In the genomic region with DNA sequence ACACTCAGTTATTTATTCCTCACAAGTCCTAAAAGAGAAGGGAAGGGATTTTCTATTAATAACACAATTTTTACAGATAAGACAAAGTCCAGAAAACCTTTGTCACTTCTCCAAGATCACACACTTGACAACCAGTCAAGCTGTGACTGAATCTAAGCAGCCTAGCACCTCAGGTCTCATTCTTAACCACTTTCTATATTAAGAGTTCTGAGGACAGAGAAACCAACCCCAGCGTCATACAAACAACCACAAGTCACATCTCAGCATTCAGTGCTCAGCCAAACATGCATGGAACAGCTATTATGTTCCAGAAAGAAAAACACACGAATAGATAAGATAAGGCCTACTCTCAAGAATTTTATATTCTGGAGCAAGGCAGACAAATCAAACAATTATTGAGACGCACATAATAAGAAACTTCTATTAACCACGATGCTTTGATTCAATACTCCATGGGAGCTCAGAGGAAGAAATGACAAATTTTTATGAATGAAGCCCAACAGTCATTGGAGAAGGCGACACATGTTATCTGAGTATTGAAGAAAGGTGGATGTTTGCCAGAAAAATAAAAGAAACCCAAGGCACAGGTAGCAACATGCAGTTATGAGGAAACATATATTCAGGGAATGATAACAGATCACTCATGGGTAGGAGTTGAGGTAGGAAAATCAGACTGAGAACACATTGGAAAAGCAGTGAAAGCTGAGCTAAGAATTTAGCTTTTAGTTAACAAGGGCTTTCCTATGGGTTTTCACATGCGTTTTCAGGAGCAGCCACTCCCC, we compare ENCODE assay signal across 30 cellular contexts.
DNase-seq lines count a peak whose midpoint lies in the region; ATAC-seq and TF ChIP-seq lines count a peak whose summit lies in the region.
"Had no signal": no experiment of that assay in that cellular context is flagged by ENCODE, and none has a peak within 500 bp of the region (broad histone marks: within the 10 kb centered on the region; RNA-seq: fewer than 3 reads in every experiment).

No MANE protein-coding gene starts in this region.

- DNase-seq in mammary epithelial cell (peak; percentile 27), right atrium auricular region (ENCODE audit: low spot score) (no peak), T-helper 17 cell (no peak), HT-29 (ENCODE audit: low spot score) (no peak)
- no peak for DNase-seq in stimulated activated CD4-positive, alpha-beta T cell treated with anti-CD3 and anti-CD28 coated beads, Interleukin-12 subunit alpha, Interleukin-12 subunit beta, amount 100 ng/mL, for 4 hours
- DNase-seq: ACHN; activated CD4-positive, CD25-positive, alpha-beta regulatory T cell treated with anti-CD3 and anti-CD28 coated beads, Interleukin-2, amount 50 U/mL, for 72 hours; activated CD8-positive, alpha-beta memory T cell treated with anti-CD3 and anti-CD28 coated beads, Interleukin-2, amount 50 U/mL, for 48 hours; activated CD8-positive, alpha-beta T cell treated with anti-CD3 and anti-CD28 coated beads for 36 hours; activated naive CD4-positive, alpha-beta T cell treated with anti-CD3 and anti-CD28 coated beads, Interleukin-2, amount 50 U/mL, for 16 hours; brain microvascular endothelial cell; CD4-positive, alpha-beta memory T cell; glutamatergic neuron; Kasumi-1; left lung; MV-4-11; NCI-H1436 treated with DMSO at 0.1 percent for 48 hours; NCI-H2107; NCI-H345; right lobe of liver; SHP77 treated with DMSO at 0.1 percent for 48 hours; stimulated activated CD4-positive, alpha-beta T cell treated with anti-CD3 and anti-CD28 coated beads, Interleukin-4, amount 100 ng/mL, for 1 hour; tibial artery had no signal

- H3K9me3 ChIP-seq in mammary epithelial cell (replicated peaks; ENCODE audit: insufficient read depth, low read length), result peaks cover 4% of the 10 kb centered on the region
- peaks cover 0 to 11% of the 10 kb centered on the region in 2 donors for H3K9me3 ChIP-seq in right atrium auricular region
- no peaks in the 10 kb centered on the region for H3K9me3 ChIP-seq in T-helper 17 cell (ENCODE audit: control insufficient read depth, low read length, poor library complexity, severe bottlenecking)
- H3K9me3 ChIP-seq: left lung, neutrophil, right lobe of liver, tibial artery, vagina had no signal

- dilution Hi-C loops in mammary epithelial cell (cut with HindIII; ENCODE audit: low sequenced_read_pairs), result no loop called here

- no peak overlapping the region for H3K27ac Mint-ChIP-seq in T-helper 17 cell
- H3K27ac Mint-ChIP-seq: activated CD8-positive, alpha-beta T cell treated with anti-CD3 and anti-CD28 coated beads for 36 hours; B cell; CD4-positive, alpha-beta memory T cell had no signal

- intact Hi-C loops in mammary epithelial cell (cut with micrococcal nuclease), result no loop called here

- CTCF ChIA-PET in mammary epithelial cell (lab: Charles Lee; ENCODE audit: low non-redundant PET), result no interaction called here

- TF ChIP-seq CTCF in mammary epithelial cell (conservative IDR thresholded peaks at IDR 0.05 in 1 of 2, IDR thresholded peaks at IDR 0.05 in 1 of 2; ENCODE audit: extremely low read depth in 1 of 2, insufficient read depth in 1 of 2, low read depth in 1 of 2, low read length in 2 of 2), result no peak
- TF ChIP-seq CTCF in right atrium auricular region (IDR thresholded peaks at IDR 0.05), result no peak

- 42% methylated on average over 6 of the region's 6 CpGs for WGBS in mammary epithelial cell (ENCODE audit: low coverage, missing lambda C conversion rate)

- H3K79me2 ChIP-seq in mammary epithelial cell (ENCODE audit: insufficient read depth, low read length), result no peaks in the 10 kb centered on the region

- no TSS peak for BruUV-seq in mammary epithelial cell (replicated peaks; lab: Mats Ljungman, UMichigan)

- H3K4me1 ChIP-seq in mammary epithelial cell (ENCODE audit: insufficient read depth, low read length) (no peaks in the 10 kb centered on the region), right atrium auricular region (peaks cover 0 to 24% of the 10 kb centered on the region in 2 donors)
- H3K4me1 ChIP-seq: left lung, right lobe of liver, tibial artery, vagina had no signal

- H3K9ac ChIP-seq in mammary epithelial cell (ENCODE audit: insufficient read depth, low read length), result no peak overlapping the region

- ATAC-seq in GM18520 (IDR thresholded peaks at IDR 0.05; ENCODE audit: unreplicated experiment) (peak; percentile 91), HG03342 (IDR thresholded peaks at IDR 0.05; ENCODE audit: unreplicated experiment) (peak; percentile 47), T-helper 17 cell (no peak), GM18517 (IDR thresholded peaks at IDR 0.05; ENCODE audit: unreplicated experiment) (no peak)
- ATAC-seq: activated CD8-positive, alpha-beta T cell treated with anti-CD3 and anti-CD28 coated beads for 36 hours; HepG2; left lung; right lobe of liver had no signal

- no peaks in the 10 kb centered on the region for H4K20me1 ChIP-seq in mammary epithelial cell (ENCODE audit: insufficient read depth, low read length)

- no peaks in the 10 kb centered on the region for H3K4me1 Mint-ChIP-seq in T-helper 17 cell
- H3K4me1 Mint-ChIP-seq: B cell; CD4-positive, alpha-beta memory T cell had no signal

- no peak overlapping the region for H3K4me2 ChIP-seq in mammary epithelial cell (ENCODE audit: insufficient read depth, low read depth, low read length)

- no peaks in the 10 kb centered on the region for H3K27me3 ChIP-seq in mammary epithelial cell (ENCODE audit: insufficient read depth, low read length)
- H3K27me3 ChIP-seq in right atrium auricular region, result no peaks in the 10 kb centered on the region
- H3K27me3 ChIP-seq: brain microvascular endothelial cell, left lung, neutrophil, right lobe of liver, tibial artery, vagina had no signal

- no peak overlapping the region for H2AFZ ChIP-seq in mammary epithelial cell (ENCODE audit: low read depth, low read length)

- no peaks in the 10 kb centered on the region for H3K36me3 Mint-ChIP-seq in T-helper 17 cell (ENCODE audit: low read depth)
- H3K36me3 Mint-ChIP-seq: CD4-positive, alpha-beta memory T cell had no signal

- in situ Hi-C loops in mammary epithelial cell (cut with MboI; ENCODE audit: low sequenced_read_pairs in 2 of 2), result no loop called here

- H3K4me3 ChIP-seq in mammary epithelial cell (replicated peaks in 1 of 3; ENCODE audit: insufficient read depth in 1 of 3, low read depth in 2 of 3, low read length in 3 of 3), result no peak overlapping the region
- H3K4me3 ChIP-seq in right atrium auricular region, result no peak overlapping the region
- H3K4me3 ChIP-seq: left lung, right lobe of liver, tibial artery, vagina had no signal

- H3K27ac ChIP-seq in mammary epithelial cell (ENCODE audit: insufficient read depth, low read depth, low read length) (no peak overlapping the region), right atrium auricular region (peak overlapping the region; percentile 37 to 83)
- H3K27ac ChIP-seq: brain microvascular endothelial cell, left lung, neutrophil, right lobe of liver, tibial artery, vagina had no signal

- no peaks in the 10 kb centered on the region for H3K36me3 ChIP-seq in mammary epithelial cell (ENCODE audit: insufficient read depth, low read length)
- H3K36me3 ChIP-seq in right atrium auricular region, result no peaks in the 10 kb centered on the region
- H3K36me3 ChIP-seq: brain microvascular endothelial cell, left lung, neutrophil, right lobe of liver, tibial artery, vagina had no signal

- peaks cover 10% of the 10 kb centered on the region for H3K27me3 Mint-ChIP-seq in T-helper 17 cell

- no peak overlapping the region for H3K4me3 Mint-ChIP-seq in T-helper 17 cell
- H3K4me3 Mint-ChIP-seq: activated CD8-positive, alpha-beta T cell treated with anti-CD3 and anti-CD28 coated beads for 36 hours; B cell; CD4-positive, alpha-beta memory T cell had no signal

Comparison
In these comparisons a context has a peak if more than half of its experiments do, and no peak if none do; other contexts are left out.
1. ATAC-seq: peak in GM18520 (single experiment) and HG03342 (single experiment); none in T-helper 17 cell (single experiment) and GM18517 (single experiment).